In genomic region chr4:114264877-114265291, GRCh38 we compare ENCODE assay signal across 17 cellular contexts.
DNase-seq lines count a peak whose midpoint lies in the region; TF ChIP-seq lines count a peak whose summit lies in the region.
"Had no signal": no experiment of that assay in that cellular context is flagged by ENCODE, and none has a peak within 500 bp of the region (broad histone marks: within the 10 kb centered on the region; RNA-seq: fewer than 3 reads in every experiment).

No MANE protein-coding gene starts in this region.

- no peaks in the 10 kb centered on the region for H3K79me2 ChIP-seq in osteoblast (ENCODE audit: insufficient read depth, low read length)

- no peaks in the 10 kb centered on the region for H3K9me3 ChIP-seq in osteoblast (ENCODE audit: low read depth, low read length)
- H3K9me3 ChIP-seq: upper lobe of left lung had no signal

- no peaks in the 10 kb centered on the region for H4K20me1 ChIP-seq in osteoblast (ENCODE audit: insufficient read depth, low read length)

- DNase-seq in ACHN (peak; percentile 6), M059J (ENCODE audit: low read depth) (peak; percentile 36), epithelial cell of prostate (ENCODE audit: low read depth, low spot score) (peak; percentile 92), osteoblast (ENCODE audit: insufficient read length, low spot score, missing footprints) (no peak), COLO668 (lab: John Stamatoyannopoulos, UW; ENCODE audit: unreplicated experiment) (no peak), amniotic stem cell (lab: John Stamatoyannopoulos, UW) (no peak), NCI-H2227 treated with DMSO at 0.1 percent for 48 hours (lab: John Stamatoyannopoulos, UW) (no peak), germinal center (ENCODE audit: low spot score) (no peak)
- DNase-seq: activated CD4-positive, alpha-beta T cell treated with anti-CD3 and anti-CD28 coated beads, Interleukin-2, amount 50 U/mL, for 4 hours; activated T-cell treated with anti-CD3 and anti-CD28 coated beads, Interleukin-2, amount 50 U/mL, for 24 hours; dorsolateral prefrontal cortex; GF-D8; MM.1S; NCI-H2029; NCI-H510A treated with DMSO at 0.1 percent for 48 hours; OCI-M1; upper lobe of left lung had no signal

- peaks cover 31% of the 10 kb centered on the region for H3K4me1 ChIP-seq in osteoblast (ENCODE audit: insufficient read depth, low read length)
- H3K4me1 ChIP-seq: upper lobe of left lung had no signal

- H3K4me2 ChIP-seq in osteoblast (ENCODE audit: insufficient read depth, low read length) = peak overlapping the region; percentile 46

- peak overlapping the region; percentile 23 for H2AFZ ChIP-seq in osteoblast (ENCODE audit: low read length)

- in situ Hi-C loops in ACHN (cut with HindIII; ENCODE audit: low pct_ligation_motif_present, low pct_unique_long_range_greater_than_20kb, low sequenced_read_pairs) = no loop called here

- H3K27ac ChIP-seq in epithelial cell of prostate (peak overlapping the region; percentile 84), osteoblast (ENCODE audit: low read depth, low read length) (peak overlapping the region; percentile 83)
- H3K27ac ChIP-seq: dorsolateral prefrontal cortex, upper lobe of left lung had no signal

- no peaks in the 10 kb centered on the region for H3K27me3 ChIP-seq in osteoblast (ENCODE audit: insufficient read depth, low read length)
- H3K27me3 ChIP-seq: dorsolateral prefrontal cortex, upper lobe of left lung had no signal

- H3K4me3 ChIP-seq in osteoblast (ENCODE audit: insufficient read depth, low read length) = no peak overlapping the region
- H3K4me3 ChIP-seq: dorsolateral prefrontal cortex, upper lobe of left lung had no signal

- H3K36me3 ChIP-seq in osteoblast (ENCODE audit: insufficient read depth, low read length) = no peaks in the 10 kb centered on the region
- H3K36me3 ChIP-seq: upper lobe of left lung had no signal

- TF ChIP-seq CTCF in osteoblast (IDR thresholded peaks at IDR 0.05; ENCODE audit: extremely low read depth, low read depth, low read length) = no peak

Comparison
In these comparisons a context has a peak if more than half of its experiments do, and no peak if none do; other contexts are left out.
1. DNase-seq: peak in ACHN (single experiment), M059J (single experiment) and epithelial cell of prostate (single experiment); none in osteoblast (single experiment), COLO668 (single experiment), amniotic stem cell (single experiment), NCI-H2227 treated with DMSO at 0.1 percent for 48 hours (single experiment) and germinal center (single experiment).